ENCODE assay signal across 8 cellular contexts in the genomic region with DNA sequence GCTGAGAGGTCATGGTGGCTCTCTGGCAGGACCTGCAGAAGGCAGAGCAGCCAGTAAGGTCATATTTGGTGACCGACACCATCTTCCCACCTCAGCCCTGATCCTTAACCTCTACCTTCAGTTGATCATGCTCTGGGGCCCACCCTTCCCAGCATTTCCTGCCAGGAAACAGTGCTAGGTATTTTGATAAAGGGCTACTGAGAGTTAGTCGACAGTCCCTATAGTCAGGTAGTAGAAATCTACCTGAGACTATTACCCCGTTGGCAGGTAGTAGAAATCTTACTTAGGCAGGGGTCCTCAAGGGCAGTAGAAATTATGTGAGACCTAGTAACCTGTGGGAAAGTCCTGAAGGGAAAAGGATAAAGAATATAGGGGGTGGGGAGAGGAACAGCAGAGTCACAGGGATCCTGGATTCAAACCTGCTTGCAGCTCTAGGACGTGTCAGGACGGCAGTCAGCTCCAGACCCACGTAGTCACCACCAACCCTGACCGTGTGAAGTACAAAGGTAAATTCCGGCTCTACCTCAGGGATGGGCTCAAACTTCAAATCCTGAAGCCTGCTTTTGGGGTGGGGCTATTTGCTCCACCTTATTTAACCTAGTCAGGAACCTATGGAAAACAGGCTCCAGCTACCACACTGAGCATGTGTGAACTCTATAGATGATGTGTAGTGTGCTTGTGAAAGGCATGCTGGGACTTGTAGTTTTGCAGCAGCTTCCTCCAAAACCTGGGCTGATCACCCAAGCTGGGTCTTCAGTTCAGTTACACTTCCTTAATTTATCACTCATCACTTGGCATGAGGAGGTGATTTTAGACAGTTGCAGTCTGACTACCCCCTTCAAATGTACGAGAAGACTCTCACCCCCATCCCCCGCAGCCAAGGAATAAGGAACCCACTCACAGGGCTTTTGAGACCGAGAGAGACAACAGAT. TPM values are rescaled to one million over a fixed set of nuclear protein-coding genes. Genes with fewer than 3 reads are reported as not detected.
DNase-seq lines count a peak whose midpoint lies in the region; ATAC-seq, FAIRE-seq and TF ChIP-seq lines count a peak whose summit lies in the region.

Gene DQX1 (minus strand): TSS at position 515 of the 932 bp plus-strand sequence. CDS start 502 bp downstream, at position 13.

- peaks cover 50% of the 10 kb centered on the region for H3K79me2 ChIP-seq in HepG2 (ENCODE audit: insufficient read depth, low read length)

- no peaks in the 10 kb centered on the region for H3K9me3 Mint-ChIP-seq in dendritic cell treated with granulocyte-macrophage colony-stimulating factor and Interleukin-4, amounts not matched to agents 40 ng/mL and 50 ng/mL, for 4 days

- no peak within 1 kb of the TSS for H3K4me3 Mint-ChIP-seq in dendritic cell treated with granulocyte-macrophage colony-stimulating factor and Interleukin-4, amounts not matched to agents 40 ng/mL and 50 ng/mL, for 4 days

- TF ChIP-seq EP300 in HepG2 (IDR thresholded peaks at IDR 0.05; ENCODE audit: low read depth in 2 of 2, low read length in 2 of 2) (peak; percentile 25 to 73; a peak in 2 of 4 replicates), HepG2 (CRISPR knock-in tag; IDR thresholded peaks at IDR 0.05; ENCODE audit: borderline replicate concordance) (0 out of 2 replicates have a peak, but pooled peaks have one; percentile 22)

- in situ Hi-C loops in HepG2 (cut with HindIII; ENCODE audit: extremely low pct_ligation_motif_present, low pct_unique_long_range_greater_than_20kb) = no loop called here

- peak within 1 kb of the TSS; percentile 97 for H3K27ac Mint-ChIP-seq in dendritic cell treated with granulocyte-macrophage colony-stimulating factor and Interleukin-4, amounts not matched to agents 40 ng/mL and 50 ng/mL, for 4 days

- H2AFZ ChIP-seq in HepG2 (ENCODE audit: low read length) = peak within 1 kb of the TSS; percentile 20

- DNase-seq in HepG2 (ENCODE audit: low spot score) = peak; percentile 99
- no peak for DNase-seq in right lobe of liver
- peak; percentile 27 for DNase-seq in NCI-H2227 treated with DMSO at 0.1 percent for 48 hours (lab: John Stamatoyannopoulos, UW)
- no peak for DNase-seq in NCI-H1417 treated with DMSO at 0.1 percent for 48 hours (lab: John Stamatoyannopoulos, UW)
- DNase-seq in NCI-H187 (lab: John Stamatoyannopoulos, UW) = no peak

- H3K4me2 ChIP-seq in HepG2 (ENCODE audit: low read depth, low read length) = peak within 1 kb of the TSS; percentile 100

- POLR2A ChIA-PET in HepG2 (lab: Yijun Ruan, JAX) = interaction anchor here (0.6 to 5.4 kb wide), 20 partner anchors 8 to 406 kb away, joined by 3 to 135 read pairs (median 6); partner anchors contain the start of genes CCDC142, INO80B, LBX2 and MRPL53

- 29% methylated on average over 11 of the region's 11 CpGs for WGBS in HepG2 (ENCODE audit: low lambda C conversion rate)
- 78% methylated on average over 9 of the region's 11 CpGs for WGBS in right lobe of liver (ENCODE audit: insufficient coverage, low coverage, low lambda C conversion rate, missing lambda C conversion rate)

- H3K9ac ChIP-seq in HepG2 (ENCODE audit: insufficient read depth, low read depth, low read length) = peak within 1 kb of the TSS; percentile 83

- peak; percentile 99 for FAIRE-seq in HepG2 (lab: Jason Lieb, UNC)

- TF ChIP-seq CTCF in HepG2 (CRISPR knock-in tag; IDR thresholded peaks at IDR 0.05) (no peak), right lobe of liver (IDR thresholded peaks at IDR 0.05) (no peak)

- peak within 1 kb of the TSS; percentile 89 for H3K27ac ChIP-seq in HepG2 (ENCODE audit: extremely low read length, insufficient read depth, low read length)
- H3K27ac ChIP-seq in right lobe of liver = no peak within 1 kb of the TSS

- intact Hi-C loops in HepG2 (cut with micrococcal nuclease; ENCODE audit: unreplicated experiment) (no loop called here), right lobe of liver (cut with DNase I) (loop anchor here in 1 of 2 donors (5.0 kb wide), 1 partner anchor 39 kb away; no protein-coding TSS in a partner anchor)
- intact Hi-C loops in dendritic cell treated with granulocyte-macrophage colony-stimulating factor and Interleukin-4, amounts not matched to agents 40 ng/mL and 50 ng/mL, for 4 days (cut with micrococcal nuclease) = no loop called here

- peaks cover 16% of the 10 kb centered on the region for H3K27me3 Mint-ChIP-seq in dendritic cell treated with granulocyte-macrophage colony-stimulating factor and Interleukin-4, amounts not matched to agents 40 ng/mL and 50 ng/mL, for 4 days

- H3K9me3 ChIP-seq in HepG2 (ENCODE audit: low read length) (no peaks in the 10 kb centered on the region), right lobe of liver (no peaks in the 10 kb centered on the region)

- H3K27me3 ChIP-seq in HepG2 (ENCODE audit: control insufficient read depth in 1 of 2, insufficient read depth in 2 of 2, low read length in 2 of 2) (no peaks in the 10 kb centered on the region; a peak in 1 of 5 replicates), right lobe of liver (no peaks in the 10 kb centered on the region)

- peaks cover 34% of the 10 kb centered on the region for H3K4me1 Mint-ChIP-seq in dendritic cell treated with granulocyte-macrophage colony-stimulating factor and Interleukin-4, amounts not matched to agents 40 ng/mL and 50 ng/mL, for 4 days (ENCODE audit: low read depth)

- CTCF ChIA-PET in HepG2 (lab: Yijun Ruan, JAX; ENCODE audit: low intra/inter-chr PET ratio, low total read pairs) = no interaction called here

- TSS peak; percentile 39 for BruUV-seq in HepG2 (replicated peaks; lab: Mats Ljungman, UMichigan)

- peaks cover 57% of the 10 kb centered on the region for H3K4me1 ChIP-seq in HepG2 (ENCODE audit: insufficient read depth, low read length)
- peaks cover 0 to 16% (median 6%) of the 10 kb centered on the region in 4 donors for H3K4me1 ChIP-seq in right lobe of liver

- H3K36me3 ChIP-seq in HepG2 (replicated peaks in 1 of 2; ENCODE audit: control insufficient read depth in 1 of 2, insufficient read depth in 2 of 2, low read length in 2 of 2) = peaks cover 19 to 38% of the 10 kb centered on the region in 2 experiments
- peaks cover 0 to 20% (median 9%) of the 10 kb centered on the region in 4 donors for H3K36me3 ChIP-seq in right lobe of liver

- ATAC-seq in HepG2 = peak; percentile 74
- ATAC-seq in right lobe of liver = no peak
- no peak for ATAC-seq in HG03442 (IDR thresholded peaks at IDR 0.05; ENCODE audit: unreplicated experiment)
- no peak for ATAC-seq in GM18870 (IDR thresholded peaks at IDR 0.05; ENCODE audit: unreplicated experiment)

- H4K20me1 ChIP-seq in HepG2 (ENCODE audit: insufficient read depth, low read length) = no peaks in the 10 kb centered on the region

- TF ChIP-seq POLR2A in HepG2 (IDR thresholded peaks at IDR 0.05; ENCODE audit: insufficient read depth in 1 of 2, low read depth in 2 of 2, low read length in 2 of 2) (peak; percentile 98 to 99), right lobe of liver (IDR thresholded peaks at IDR 0.05) (no peak)

- peaks cover 40% of the 10 kb centered on the region for H3K36me3 Mint-ChIP-seq in dendritic cell treated with granulocyte-macrophage colony-stimulating factor and Interleukin-4, amounts not matched to agents 40 ng/mL and 50 ng/mL, for 4 days (ENCODE audit: low read depth)

- H3K4me3 ChIP-seq in HepG2 (replicated peaks in 1 of 3; ENCODE audit: insufficient read depth in 1 of 3, low read depth in 2 of 3, low read length in 3 of 3) (peak within 1 kb of the TSS; percentile 45 to 76 (median 62)), right lobe of liver (no peak within 1 kb of the TSS)

- TF ChIP-seq RAD21 in HepG2 (CRISPR knock-in tag; IDR thresholded peaks at IDR 0.05) = peak; percentile 22; the same call in 1 of the 2 replicates

TF ChIP-seq in HepG2, 621 proteins besides CTCF, POLR2A, EP300 and RAD21 (continues in another document):
- TF ChIP-seq SIX1 (CRISPR knock-in tag; IDR thresholded peaks at IDR 0.05; ENCODE audit: borderline replicate concordance) (0 out of 2 replicates have a peak, but pooled peaks have one; percentile 16), TEAD3 (CRISPR knock-in tag; optimal IDR thresholded peaks at IDR 0.05; ENCODE audit: borderline replicate concordance) (peak; percentile 97), HCFC1 (IDR thresholded peaks at IDR 0.05; ENCODE audit: low read depth, low read length) (peak; percentile 92), KDM6A (CRISPR knock-in tag; IDR thresholded peaks at IDR 0.05; ENCODE audit: low read depth) (no peak)

RNA-seq across cellular contexts. Expression of gene DQX1, which starts in this region (rescaled TPM):
- total RNA-seq in HepG2 (2016; rRNA removed; fragmentation: Illumina TruSeq; extraction: Trizol) (23.9 and 27.6 TPM in 2 replicates), right lobe of liver (not detected)
- 2.6 and 3.3 TPM in 2 replicates for total RNA-seq in HepG2 (2016; cell fraction: cytosol; rRNA removed; fragmentation: Illumina TruSeq; extraction: Trizol; ENCODE audit: low read depth)
- 22.2 and 26.8 TPM in 2 replicates for total RNA-seq in HepG2 (2016; cell fraction: insoluble cytoplasmic fraction; rRNA removed; fragmentation: Illumina TruSeq; extraction: Trizol)
- 5.5 and 6.0 TPM in 2 replicates for total RNA-seq in HepG2 (2016; cell fraction: membrane; rRNA removed; fragmentation: Illumina TruSeq; extraction: Trizol)
- total RNA-seq in HepG2 (2016; cell fraction: nucleus; rRNA removed; fragmentation: Illumina TruSeq; extraction: Trizol) = 33.6 and 38.9 TPM in 2 replicates
- polyA plus RNA-seq in HepG2 (2011; rRNA removed) = 72.9 and 89.8 TPM in 2 replicates
- polyA plus RNA-seq in HepG2 (2011; cell fraction: cytosol; rRNA removed) = 26.2 and 34.1 TPM in 2 replicates
- polyA plus RNA-seq in HepG2 (2011; cell fraction: nucleus; rRNA removed) = 328 and 444 TPM in 2 replicates
- 18.7 and 45.3 TPM in 2 replicates for polyA plus RNA-seq in HepG2 (2012)
- polyA plus RNA-seq in HepG2 (2016; cell fraction: cytosol; fragmentation: Illumina TruSeq; extraction: Trizol; ENCODE audit: low read depth) = 1.8 and 2.4 TPM in 2 replicates
- polyA plus RNA-seq in HepG2 (2016; cell fraction: insoluble cytoplasmic fraction; fragmentation: Illumina TruSeq; extraction: Trizol; ENCODE audit: low read depth) = 24.5 and 26.6 TPM in 2 replicates
- 3.1 and 3.3 TPM in 2 replicates for polyA plus RNA-seq in HepG2 (2016; cell fraction: membrane; fragmentation: Illumina TruSeq; extraction: Trizol; ENCODE audit: low read depth)
- polyA plus RNA-seq in HepG2 (2016; cell fraction: nucleus; fragmentation: Illumina TruSeq; extraction: Trizol; ENCODE audit: insufficient read depth, low read depth) = 74.4 and 79.7 TPM in 2 replicates
- polyA minus RNA-seq in HepG2 (2011; rRNA and poly(A)+ RNA removed; ENCODE audit: low replicate concordance) = 0.37 and 58.7 TPM in 2 replicates
- 15.7 and 18.8 TPM in 2 replicates for polyA minus RNA-seq in HepG2 (2011; cell fraction: cytosol; rRNA and poly(A)+ RNA removed)
- polyA minus RNA-seq in HepG2 (2011; cell fraction: nucleus; rRNA and poly(A)+ RNA removed) = 68.4 and 72.2 TPM in 2 replicates

Comparison
In these comparisons a context has a peak if more than half of its experiments do, and no peak if none do; other contexts are left out.
1. DNase-seq: peak in HepG2 (single experiment) and NCI-H2227 treated with DMSO at 0.1 percent for 48 hours (single experiment); none in right lobe of liver (0 of 3), NCI-H1417 treated with DMSO at 0.1 percent for 48 hours (single experiment) and NCI-H187 (0 of 2).
2. H3K4me3 ChIP-seq: peak in HepG2 (3 of 3); none in right lobe of liver (0 of 3).